12 cellular contexts compared by ENCODE assay signal in the genomic region with DNA sequence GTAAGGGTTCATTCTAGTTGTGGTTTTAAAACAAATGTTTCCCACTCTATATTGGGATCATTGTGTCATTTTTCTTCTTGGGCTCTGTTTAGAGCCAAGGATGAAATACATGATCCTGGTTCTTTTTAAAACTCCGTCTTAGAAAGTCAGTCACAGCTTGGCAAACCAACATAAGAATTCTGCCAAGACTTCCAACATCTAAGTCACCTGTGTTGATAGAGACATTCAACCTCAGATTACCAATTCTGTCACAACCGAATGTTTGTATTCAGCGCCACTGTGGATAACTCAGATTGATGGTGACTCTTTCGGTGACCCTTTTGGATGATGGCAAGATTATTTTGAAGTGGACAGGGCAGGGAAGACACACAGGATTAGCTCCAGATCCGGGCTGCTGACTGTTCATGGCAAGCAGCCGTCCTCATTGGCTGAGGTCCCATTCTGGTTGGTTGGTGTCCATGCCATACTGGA.
DNase-seq lines count a peak whose midpoint lies in the region; ATAC-seq and TF ChIP-seq lines count a peak whose summit lies in the region.
"Had no signal": no experiment of that assay in that cellular context is flagged by ENCODE, and none has a peak within 500 bp of the region (broad histone marks: within the 10 kb centered on the region; RNA-seq: fewer than 3 reads in every experiment).

No MANE protein-coding gene starts in this region.

- peaks cover 28% of the 10 kb centered on the region for H3K36me3 Mint-ChIP-seq in progenitor cell of endocrine pancreas (ENCODE audit: insufficient read depth)

- peaks cover 49% of the 10 kb centered on the region for H3K4me1 Mint-ChIP-seq in progenitor cell of endocrine pancreas (ENCODE audit: low read depth)

- H3K4me1 ChIP-seq in tibial artery, result peaks cover 0 to 14% (median 5%) of the 10 kb centered on the region in 4 donors

- no peaks in the 10 kb centered on the region for H3K27me3 Mint-ChIP-seq in progenitor cell of endocrine pancreas
- H3K27me3 Mint-ChIP-seq: dendritic cell treated with granulocyte-macrophage colony-stimulating factor and Interleukin-4, amounts not matched to agents 40 ng/mL and 50 ng/mL, for 4 days had no signal

- H3K4me3 Mint-ChIP-seq in progenitor cell of endocrine pancreas (ENCODE audit: low read depth), result peak overlapping the region; percentile 89
- H3K4me3 Mint-ChIP-seq: dendritic cell treated with granulocyte-macrophage colony-stimulating factor and Interleukin-4, amounts not matched to agents 40 ng/mL and 50 ng/mL, for 4 days had no signal

- H3K36me3 ChIP-seq in tibial artery, result peaks cover 0 to 11% (median 0%) of the 10 kb centered on the region in 3 donors

- TF ChIP-seq CTCF in progenitor cell of endocrine pancreas (IDR thresholded peaks at IDR 0.05; ENCODE audit: unreplicated experiment) (no peak), tibial artery (IDR thresholded peaks at IDR 0.05) (no peak)

- H3K27ac Mint-ChIP-seq in progenitor cell of endocrine pancreas, result peak overlapping the region; percentile 99
- H3K27ac Mint-ChIP-seq: dendritic cell treated with granulocyte-macrophage colony-stimulating factor and Interleukin-4, amounts not matched to agents 40 ng/mL and 50 ng/mL, for 4 days had no signal

- DNase-seq in G401 (ENCODE audit: low spot score) (peak; percentile 72), amniotic epithelial cell (ENCODE audit: low read depth) (peak; percentile 78), glomerular visceral epithelial cell (ENCODE audit: extremely low spot score) (peak; percentile 31), progenitor cell of endocrine pancreas (ENCODE audit: low spot score, unreplicated experiment) (no peak), NCI-H2029 treated with DMSO at 0.1 percent for 48 hours (lab: John Stamatoyannopoulos, UW) (no peak), tibial artery (no peak), NCI-H226 (no peak)
- DNase-seq: activated naive CD4-positive, alpha-beta T cell treated with anti-CD3 and anti-CD28 coated beads, Interleukin-2, amount 50 U/mL, for 16 hours; lower lobe of right lung; posterior cingulate gyrus had no signal

- H3K27ac ChIP-seq in tibial artery, result no peak overlapping the region
- H3K27ac ChIP-seq: lower lobe of right lung had no signal

- H3K27me3 ChIP-seq in tibial artery, result no peaks in the 10 kb centered on the region

- in situ Hi-C loops in G401 (cut with HindIII; ENCODE audit: low sequenced_read_pairs), result no loop called here

- ATAC-seq in GM21723 (IDR thresholded peaks at IDR 0.05; ENCODE audit: unreplicated experiment), result no peak
- ATAC-seq: lower lobe of right lung had no signal

- no peaks in the 10 kb centered on the region for H3K9me3 ChIP-seq in tibial artery
- H3K9me3 ChIP-seq: lower lobe of right lung had no signal

- H3K9me3 Mint-ChIP-seq in progenitor cell of endocrine pancreas (ENCODE audit: low read depth), result peaks cover 8% of the 10 kb centered on the region

- intact Hi-C loops in tibial artery (cut with DNase I; ENCODE audit: low total_unique reads), result no loop called here

- H3K4me3 ChIP-seq in tibial artery, result no peak overlapping the region
- H3K4me3 ChIP-seq: lower lobe of right lung had no signal

Comparison
In these comparisons a context has a peak if more than half of its experiments do, and no peak if none do; other contexts are left out.
1. DNase-seq: peak in G401 (single experiment), amniotic epithelial cell (single experiment) and glomerular visceral epithelial cell (single experiment); none in progenitor cell of endocrine pancreas (single experiment), NCI-H2029 treated with DMSO at 0.1 percent for 48 hours (single experiment), tibial artery (0 of 2) and NCI-H226 (single experiment).